Comparison of ENCODE assay signal across 1 cellular context in genomic region chr22:35482311-35482710, GRCh38.
TF ChIP-seq lines count a peak whose summit lies in the region.

No MANE protein-coding gene starts in this region.

TF ChIP-seq in SK-N-SH, 30 proteins besides CTCF, POLR2A, EP300 and RAD21:
- no peak for TF ChIP-seq MAX (IDR thresholded peaks at IDR 0.05; ENCODE audit: low read depth)
- no peak for TF ChIP-seq SIN3A (IDR thresholded peaks at IDR 0.05; ENCODE audit: borderline replicate concordance, low read depth, low read length)
- TF ChIP-seq RCOR1 (IDR thresholded peaks at IDR 0.05; ENCODE audit: low read length), result no peak
- no peak for TF ChIP-seq GABPA (IDR thresholded peaks at IDR 0.05; ENCODE audit: low read depth)
- no peak for TF ChIP-seq FOXM1 (IDR thresholded peaks at IDR 0.05; ENCODE audit: low read depth)
- no peak for TF ChIP-seq POLR2AphosphoS5 (IDR thresholded peaks at IDR 0.05; ENCODE audit: low read depth, low read length)
- no peak for TF ChIP-seq EZH2phosphoT487 (IDR thresholded peaks at IDR 0.05; ENCODE audit: borderline replicate concordance, low read depth)
